Comparison of ENCODE assay signal across 12 cellular contexts in genomic region chr15:85603160-85603559, GRCh38.
"Had no signal": no experiment of that assay in that cellular context is flagged by ENCODE, and none has a peak within 500 bp of the region (broad histone marks: within the 10 kb centered on the region; RNA-seq: fewer than 3 reads in every experiment).

No MANE protein-coding gene starts in this region.

- H3K4me3 Mint-ChIP-seq: dendritic cell treated with granulocyte-macrophage colony-stimulating factor and Interleukin-4, amounts not matched to agents 40 ng/mL and 50 ng/mL, for 4 days; effector memory CD8-positive, alpha-beta T cell; nephron progenitor cell had no signal

- H3K27me3 Mint-ChIP-seq: dendritic cell treated with granulocyte-macrophage colony-stimulating factor and Interleukin-4, amounts not matched to agents 40 ng/mL and 50 ng/mL, for 4 days; effector memory CD8-positive, alpha-beta T cell had no signal

- H3K9me3 Mint-ChIP-seq: dendritic cell treated with granulocyte-macrophage colony-stimulating factor and Interleukin-4, amounts not matched to agents 40 ng/mL and 50 ng/mL, for 4 days; effector memory CD8-positive, alpha-beta T cell; nephron progenitor cell had no signal

- DNase-seq: effector memory CD8-positive, alpha-beta T cell; esophagus squamous epithelium; foreskin fibroblast; left colon; left ventricle myocardium superior; mesenchymal stem cell; midbrain; nephron progenitor cell; stimulated activated naive CD4-positive, alpha-beta T cell treated with Interleukin-2 at 50 U/mL for 16 hours; trophoblast cell had no signal

- ATAC-seq: effector memory CD8-positive, alpha-beta T cell; left colon; sciatic nerve had no signal
